Comparison of ENCODE assay signal across 1 cellular context in the genomic region with DNA sequence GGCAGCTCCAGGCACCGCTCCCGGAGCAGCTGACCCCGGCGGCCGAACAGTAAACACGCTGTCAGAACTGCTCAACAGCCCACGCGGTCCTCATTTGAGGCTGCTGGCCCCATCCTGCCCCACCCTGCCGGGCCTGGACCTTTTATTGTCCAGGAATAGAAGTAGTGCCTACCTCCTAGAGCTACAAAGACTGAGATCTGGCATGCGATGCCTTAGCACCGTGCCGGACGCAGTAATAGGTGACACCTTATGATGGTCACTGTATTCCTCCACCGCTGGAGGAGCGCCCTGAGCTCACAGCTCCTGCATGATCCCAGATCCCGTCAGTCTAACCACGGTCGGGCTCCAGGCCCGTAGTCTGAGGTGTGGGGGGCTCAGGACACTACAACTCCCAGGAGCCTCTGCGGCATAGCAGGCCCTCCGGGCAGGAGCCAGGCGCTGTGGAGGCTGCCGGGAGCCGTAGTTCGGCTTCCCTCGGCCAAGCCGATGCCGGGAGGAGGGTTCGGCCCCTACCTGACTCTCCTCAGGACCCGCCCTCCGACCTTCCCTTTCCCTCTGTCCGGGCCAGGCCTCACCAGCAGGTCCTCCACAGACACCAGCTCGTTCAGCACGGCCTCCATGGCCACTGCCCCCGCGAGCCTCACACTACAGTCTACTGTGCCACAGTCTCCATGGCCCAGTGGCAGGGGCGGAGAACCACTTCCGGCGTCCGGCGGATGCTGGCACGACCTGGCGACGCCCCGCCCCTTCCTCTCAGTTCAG.
TF ChIP-seq lines count a peak whose summit lies in the region.

A gene (minus strand): TSS at position 697 of the 762 bp plus-strand sequence. CDS start 77 bp downstream, at position 620.

TF ChIP-seq in K562, 482 proteins besides CTCF, POLR2A, EP300 and RAD21 (continued from another document and continues in another):
- TF ChIP-seq, protein P1, sequence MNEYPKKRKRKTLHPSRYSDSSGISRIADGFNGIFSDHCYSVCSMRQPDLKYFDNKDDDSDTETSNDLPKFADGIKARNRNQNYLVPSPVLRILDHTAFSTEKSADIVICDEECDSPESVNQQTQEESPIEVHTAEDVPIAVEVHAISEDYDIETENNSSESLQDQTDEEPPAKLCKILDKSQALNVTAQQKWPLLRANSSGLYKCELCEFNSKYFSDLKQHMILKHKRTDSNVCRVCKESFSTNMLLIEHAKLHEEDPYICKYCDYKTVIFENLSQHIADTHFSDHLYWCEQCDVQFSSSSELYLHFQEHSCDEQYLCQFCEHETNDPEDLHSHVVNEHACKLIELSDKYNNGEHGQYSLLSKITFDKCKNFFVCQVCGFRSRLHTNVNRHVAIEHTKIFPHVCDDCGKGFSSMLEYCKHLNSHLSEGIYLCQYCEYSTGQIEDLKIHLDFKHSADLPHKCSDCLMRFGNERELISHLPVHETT (CRISPR knock-in tag; conservative IDR thresholded peaks at IDR 0.05 in 1 of 2, IDR thresholded peaks at IDR 0.05 in 1 of 2): peak in 1 of 2 experiments; percentile 79; a peak in 2 of 4 replicates
- TF ChIP-seq ZC3H11A (IDR thresholded peaks at IDR 0.05; ENCODE audit: low read depth, low read length) (no peak), ETV5 (CRISPR knock-in tag; IDR thresholded peaks at IDR 0.05; ENCODE audit: low read depth) (peak; percentile 83), HDAC3 (IDR thresholded peaks at IDR 0.05; ENCODE audit: borderline replicate concordance, partially characterized antibody) (no peak), ZFX (CRISPR knock-in tag; IDR thresholded peaks at IDR 0.05) (peak; percentile 85), FOXP1 (CRISPR knock-in tag; IDR thresholded peaks at IDR 0.05) (peak; percentile 79; the same call in 1 of the 2 replicates), NR2C2 (CRISPR knock-in tag; IDR thresholded peaks at IDR 0.05) (peak; percentile 73), NR2C2 (tag; IDR thresholded peaks at IDR 0.05) (peak; percentile 97), SMARCE1 (IDR thresholded peaks at IDR 0.05) (0 out of 2 replicates have a peak, but pooled peaks have one; percentile 11), ATF7 (IDR thresholded peaks at IDR 0.05) (0 out of 2 replicates have a peak, but pooled peaks have one; percentile 24), PHF21A (IDR thresholded peaks at IDR 0.05; ENCODE audit: borderline replicate concordance, low read depth) (0 out of 2 replicates have a peak, but pooled peaks have one; percentile 38), ZBTB17 (CRISPR knock-in tag; IDR thresholded peaks at IDR 0.05) (no peak; the same call in 1 of the 2 replicates), LEF1 (IDR thresholded peaks at IDR 0.05) (no peak), ARID2 (IDR thresholded peaks at IDR 0.05) (0 out of 2 replicates have a peak, but pooled peaks have one; percentile 41), ZNF24 (IDR thresholded peaks at IDR 0.05) (no peak), TOE1 (IDR thresholded peaks at IDR 0.05; ENCODE audit: borderline replicate concordance) (peak; percentile 45; the same call in 1 of the 2 replicates), TOE1 (CRISPR knock-in tag; IDR thresholded peaks at IDR 0.05; ENCODE audit: borderline replicate concordance, low read depth) (no peak), ZZZ3 (IDR thresholded peaks at IDR 0.05) (no peak), TAF1 (IDR thresholded peaks at IDR 0.05; ENCODE audit: control insufficient read depth, extremely low read depth, insufficient read depth, low read length, severe bottlenecking) (peak; percentile 81), ZNF282 (CRISPR knock-in tag; IDR thresholded peaks at IDR 0.05) (no peak), MIER1 (IDR thresholded peaks at IDR 0.05; ENCODE audit: low read depth) (0 out of 2 replicates have a peak, but pooled peaks have one; percentile 48)
- TF ChIP-seq, protein P2, sequence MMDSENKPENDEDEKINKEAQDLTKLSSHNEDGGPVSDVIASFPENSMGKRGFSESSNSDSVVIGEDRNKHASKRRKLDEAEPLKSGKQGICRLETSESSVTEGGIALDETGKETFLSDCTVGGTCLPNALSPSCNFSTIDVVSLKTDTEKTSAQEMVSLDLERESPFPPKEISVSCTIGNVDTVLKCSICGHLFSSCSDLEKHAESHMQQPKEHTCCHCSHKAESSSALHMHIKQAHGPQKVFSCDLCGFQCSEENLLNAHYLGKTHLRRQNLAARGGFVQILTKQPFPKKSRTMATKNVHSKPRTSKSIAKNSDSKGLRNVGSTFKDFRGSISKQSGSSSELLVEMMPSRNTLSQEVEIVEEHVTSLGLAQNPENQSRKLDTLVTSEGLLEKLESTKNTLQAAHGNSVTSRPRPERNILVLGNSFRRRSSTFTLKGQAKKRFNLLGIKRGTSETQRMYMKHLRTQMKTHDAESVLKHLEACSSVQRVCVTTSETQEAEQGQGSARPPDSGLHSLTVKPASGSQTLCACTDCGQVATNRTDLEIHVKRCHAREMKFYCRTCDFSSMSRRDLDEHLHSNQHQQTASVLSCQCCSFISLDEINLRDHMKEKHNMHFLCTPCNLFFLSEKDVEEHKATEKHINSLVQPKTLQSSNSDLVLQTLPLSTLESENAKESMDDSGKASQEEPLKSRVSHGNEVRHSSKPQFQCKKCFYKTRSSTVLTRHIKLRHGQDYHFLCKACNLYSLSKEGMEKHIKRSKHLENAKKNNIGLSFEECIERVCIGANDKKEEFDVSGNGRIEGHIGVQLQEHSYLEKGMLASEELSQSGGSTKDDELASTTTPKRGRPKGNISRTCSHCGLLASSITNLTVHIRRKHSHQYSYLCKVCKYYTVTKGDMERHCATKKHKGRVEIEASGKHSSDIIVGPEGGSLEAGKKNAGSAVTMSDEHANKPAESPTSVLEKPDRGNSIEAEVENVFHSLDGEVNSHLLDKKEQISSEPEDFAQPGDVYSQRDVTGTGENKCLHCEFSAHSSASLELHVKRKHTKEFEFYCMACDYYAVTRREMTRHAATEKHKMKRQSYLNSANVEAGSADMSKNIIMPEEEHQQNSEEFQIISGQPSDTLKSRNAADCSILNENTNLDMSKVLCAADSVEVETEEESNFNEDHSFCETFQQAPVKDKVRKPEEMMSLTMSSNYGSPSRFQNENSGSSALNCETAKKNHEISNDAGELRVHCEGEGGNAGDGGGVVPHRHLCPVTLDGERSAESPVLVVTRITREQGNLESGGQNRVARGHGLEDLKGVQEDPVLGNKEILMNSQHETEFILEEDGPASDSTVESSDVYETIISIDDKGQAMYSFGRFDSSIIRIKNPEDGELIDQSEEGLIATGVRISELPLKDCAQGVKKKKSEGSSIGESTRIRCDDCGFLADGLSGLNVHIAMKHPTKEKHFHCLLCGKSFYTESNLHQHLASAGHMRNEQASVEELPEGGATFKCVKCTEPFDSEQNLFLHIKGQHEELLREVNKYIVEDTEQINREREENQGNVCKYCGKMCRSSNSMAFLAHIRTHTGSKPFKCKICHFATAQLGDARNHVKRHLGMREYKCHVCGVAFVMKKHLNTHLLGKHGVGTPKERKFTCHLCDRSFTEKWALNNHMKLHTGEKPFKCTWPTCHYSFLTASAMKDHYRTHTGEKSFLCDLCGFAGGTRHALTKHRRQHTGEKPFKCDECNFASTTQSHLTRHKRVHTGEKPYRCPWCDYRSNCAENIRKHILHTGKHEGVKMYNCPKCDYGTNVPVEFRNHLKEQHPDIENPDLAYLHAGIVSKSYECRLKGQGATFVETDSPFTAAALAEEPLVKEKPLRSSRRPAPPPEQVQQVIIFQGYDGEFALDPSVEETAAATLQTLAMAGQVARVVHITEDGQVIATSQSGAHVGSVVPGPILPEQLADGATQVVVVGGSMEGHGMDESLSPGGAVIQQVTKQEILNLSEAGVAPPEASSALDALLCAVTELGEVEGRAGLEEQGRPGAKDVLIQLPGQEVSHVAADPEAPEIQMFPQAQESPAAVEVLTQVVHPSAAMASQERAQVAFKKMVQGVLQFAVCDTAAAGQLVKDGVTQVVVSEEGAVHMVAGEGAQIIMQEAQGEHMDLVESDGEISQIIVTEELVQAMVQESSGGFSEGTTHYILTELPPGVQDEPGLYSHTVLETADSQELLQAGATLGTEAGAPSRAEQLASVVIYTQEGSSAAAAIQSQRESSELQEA (IDR thresholded peaks at IDR 0.05; ENCODE audit: low read depth): no peak
- TF ChIP-seq, protein P3, sequence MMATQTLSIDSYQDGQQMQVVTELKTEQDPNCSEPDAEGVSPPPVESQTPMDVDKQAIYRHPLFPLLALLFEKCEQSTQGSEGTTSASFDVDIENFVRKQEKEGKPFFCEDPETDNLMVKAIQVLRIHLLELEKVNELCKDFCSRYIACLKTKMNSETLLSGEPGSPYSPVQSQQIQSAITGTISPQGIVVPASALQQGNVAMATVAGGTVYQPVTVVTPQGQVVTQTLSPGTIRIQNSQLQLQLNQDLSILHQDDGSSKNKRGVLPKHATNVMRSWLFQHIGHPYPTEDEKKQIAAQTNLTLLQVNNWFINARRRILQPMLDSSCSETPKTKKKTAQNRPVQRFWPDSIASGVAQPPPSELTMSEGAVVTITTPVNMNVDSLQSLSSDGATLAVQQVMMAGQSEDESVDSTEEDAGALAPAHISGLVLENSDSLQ (IDR thresholded peaks at IDR 0.05): peak; percentile 49; the same call in 1 of the 2 replicates
- TF ChIP-seq, protein P4, sequence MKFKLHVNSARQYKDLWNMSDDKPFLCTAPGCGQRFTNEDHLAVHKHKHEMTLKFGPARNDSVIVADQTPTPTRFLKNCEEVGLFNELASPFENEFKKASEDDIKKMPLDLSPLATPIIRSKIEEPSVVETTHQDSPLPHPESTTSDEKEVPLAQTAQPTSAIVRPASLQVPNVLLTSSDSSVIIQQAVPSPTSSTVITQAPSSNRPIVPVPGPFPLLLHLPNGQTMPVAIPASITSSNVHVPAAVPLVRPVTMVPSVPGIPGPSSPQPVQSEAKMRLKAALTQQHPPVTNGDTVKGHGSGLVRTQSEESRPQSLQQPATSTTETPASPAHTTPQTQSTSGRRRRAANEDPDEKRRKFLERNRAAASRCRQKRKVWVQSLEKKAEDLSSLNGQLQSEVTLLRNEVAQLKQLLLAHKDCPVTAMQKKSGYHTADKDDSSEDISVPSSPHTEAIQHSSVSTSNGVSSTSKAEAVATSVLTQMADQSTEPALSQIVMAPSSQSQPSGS (CRISPR knock-in tag; IDR thresholded peaks at IDR 0.05): no peak
- TF ChIP-seq, protein P5, sequence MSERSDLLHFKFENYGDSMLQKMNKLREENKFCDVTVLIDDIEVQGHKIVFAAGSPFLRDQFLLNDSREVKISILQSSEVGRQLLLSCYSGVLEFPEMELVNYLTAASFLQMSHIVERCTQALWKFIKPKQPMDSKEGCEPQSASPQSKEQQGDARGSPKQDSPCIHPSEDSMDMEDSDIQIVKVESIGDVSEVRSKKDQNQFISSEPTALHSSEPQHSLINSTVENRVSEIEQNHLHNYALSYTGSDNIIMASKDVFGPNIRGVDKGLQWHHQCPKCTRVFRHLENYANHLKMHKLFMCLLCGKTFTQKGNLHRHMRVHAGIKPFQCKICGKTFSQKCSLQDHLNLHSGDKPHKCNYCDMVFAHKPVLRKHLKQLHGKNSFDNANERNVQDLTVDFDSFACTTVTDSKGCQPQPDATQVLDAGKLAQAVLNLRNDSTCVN (CRISPR knock-in tag; IDR thresholded peaks at IDR 0.05): 0 out of 2 replicates have a peak, but pooled peaks have one; percentile 78
- TF ChIP-seq, protein P6, sequence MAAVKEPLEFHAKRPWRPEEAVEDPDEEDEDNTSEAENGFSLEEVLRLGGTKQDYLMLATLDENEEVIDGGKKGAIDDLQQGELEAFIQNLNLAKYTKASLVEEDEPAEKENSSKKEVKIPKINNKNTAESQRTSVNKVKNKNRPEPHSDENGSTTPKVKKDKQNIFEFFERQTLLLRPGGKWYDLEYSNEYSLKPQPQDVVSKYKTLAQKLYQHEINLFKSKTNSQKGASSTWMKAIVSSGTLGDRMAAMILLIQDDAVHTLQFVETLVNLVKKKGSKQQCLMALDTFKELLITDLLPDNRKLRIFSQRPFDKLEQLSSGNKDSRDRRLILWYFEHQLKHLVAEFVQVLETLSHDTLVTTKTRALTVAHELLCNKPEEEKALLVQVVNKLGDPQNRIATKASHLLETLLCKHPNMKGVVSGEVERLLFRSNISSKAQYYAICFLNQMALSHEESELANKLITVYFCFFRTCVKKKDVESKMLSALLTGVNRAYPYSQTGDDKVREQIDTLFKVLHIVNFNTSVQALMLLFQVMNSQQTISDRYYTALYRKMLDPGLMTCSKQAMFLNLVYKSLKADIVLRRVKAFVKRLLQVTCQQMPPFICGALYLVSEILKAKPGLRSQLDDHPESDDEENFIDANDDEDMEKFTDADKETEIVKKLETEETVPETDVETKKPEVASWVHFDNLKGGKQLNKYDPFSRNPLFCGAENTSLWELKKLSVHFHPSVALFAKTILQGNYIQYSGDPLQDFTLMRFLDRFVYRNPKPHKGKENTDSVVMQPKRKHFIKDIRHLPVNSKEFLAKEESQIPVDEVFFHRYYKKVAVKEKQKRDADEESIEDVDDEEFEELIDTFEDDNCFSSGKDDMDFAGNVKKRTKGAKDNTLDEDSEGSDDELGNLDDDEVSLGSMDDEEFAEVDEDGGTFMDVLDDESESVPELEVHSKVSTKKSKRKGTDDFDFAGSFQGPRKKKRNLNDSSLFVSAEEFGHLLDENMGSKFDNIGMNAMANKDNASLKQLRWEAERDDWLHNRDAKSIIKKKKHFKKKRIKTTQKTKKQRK (IDR thresholded peaks at IDR 0.05; ENCODE audit: borderline replicate concordance, low read depth, low read length): no peak
- TF ChIP-seq, protein P7, sequence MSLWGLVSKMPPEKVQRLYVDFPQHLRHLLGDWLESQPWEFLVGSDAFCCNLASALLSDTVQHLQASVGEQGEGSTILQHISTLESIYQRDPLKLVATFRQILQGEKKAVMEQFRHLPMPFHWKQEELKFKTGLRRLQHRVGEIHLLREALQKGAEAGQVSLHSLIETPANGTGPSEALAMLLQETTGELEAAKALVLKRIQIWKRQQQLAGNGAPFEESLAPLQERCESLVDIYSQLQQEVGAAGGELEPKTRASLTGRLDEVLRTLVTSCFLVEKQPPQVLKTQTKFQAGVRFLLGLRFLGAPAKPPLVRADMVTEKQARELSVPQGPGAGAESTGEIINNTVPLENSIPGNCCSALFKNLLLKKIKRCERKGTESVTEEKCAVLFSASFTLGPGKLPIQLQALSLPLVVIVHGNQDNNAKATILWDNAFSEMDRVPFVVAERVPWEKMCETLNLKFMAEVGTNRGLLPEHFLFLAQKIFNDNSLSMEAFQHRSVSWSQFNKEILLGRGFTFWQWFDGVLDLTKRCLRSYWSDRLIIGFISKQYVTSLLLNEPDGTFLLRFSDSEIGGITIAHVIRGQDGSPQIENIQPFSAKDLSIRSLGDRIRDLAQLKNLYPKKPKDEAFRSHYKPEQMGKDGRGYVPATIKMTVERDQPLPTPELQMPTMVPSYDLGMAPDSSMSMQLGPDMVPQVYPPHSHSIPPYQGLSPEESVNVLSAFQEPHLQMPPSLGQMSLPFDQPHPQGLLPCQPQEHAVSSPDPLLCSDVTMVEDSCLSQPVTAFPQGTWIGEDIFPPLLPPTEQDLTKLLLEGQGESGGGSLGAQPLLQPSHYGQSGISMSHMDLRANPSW (CRISPR knock-in tag; IDR thresholded peaks at IDR 0.05): no peak; the same call in 1 of the 2 replicates
